1 cellular context compared by ENCODE assay signal in genomic region chr9:120868676-120869359, GRCh38.
TF ChIP-seq lines count a peak whose summit lies in the region.

No MANE protein-coding gene starts in this region.

TF ChIP-seq in IMR-90, 13 proteins besides CTCF, POLR2A, EP300 and RAD21 (continued from another document):
- TF ChIP-seq ELK1 (IDR thresholded peaks at IDR 0.05; ENCODE audit: borderline replicate concordance, low read depth, low read length) (no peak), CHD1 (IDR thresholded peaks at IDR 0.05; ENCODE audit: low read depth, low read length) (no peak), FOS (IDR thresholded peaks at IDR 0.05; ENCODE audit: low read depth, low read length) (no peak), RCOR1 (IDR thresholded peaks at IDR 0.05; ENCODE audit: insufficient replicate concordance, low read length) (no peak), MAZ (IDR thresholded peaks at IDR 0.05; ENCODE audit: borderline replicate concordance, low read depth, low read length) (peak; percentile 69; the same call in 1 of the 2 replicates), MAFK (IDR thresholded peaks at IDR 0.05; ENCODE audit: low read depth, low read length) (no peak), BHLHE40 (IDR thresholded peaks at IDR 0.05; ENCODE audit: low read depth, low read length) (no peak), CEBPB (IDR thresholded peaks at IDR 0.05; ENCODE audit: low read depth, low read length) (no peak), NFE2L2 (IDR thresholded peaks at IDR 0.05; ENCODE audit: low read depth, low read length) (no peak)
